1 cellular context compared by ENCODE assay signal in genomic region chr19:1221904-1222255, GRCh38.
TF ChIP-seq lines count a peak whose summit lies in the region.

No MANE protein-coding gene starts in this region.

TF ChIP-seq in H1, 55 proteins besides CTCF, POLR2A, EP300 and RAD21:
- TF ChIP-seq ATF2 (IDR thresholded peaks at IDR 0.05; ENCODE audit: low read length) = no peak
- no peak for TF ChIP-seq BACH1 (IDR thresholded peaks at IDR 0.05; ENCODE audit: low read length)
- TF ChIP-seq ATF3 (IDR thresholded peaks at IDR 0.05; ENCODE audit: insufficient read depth, low read depth, low read length) = no peak
- no peak for TF ChIP-seq SIRT6 (IDR thresholded peaks at IDR 0.05; ENCODE audit: low read length)
- TF ChIP-seq ZNF274 (IDR thresholded peaks at IDR 0.05; ENCODE audit: borderline replicate concordance, extremely low read depth, low read length) = no peak
- TF ChIP-seq GTF2F1 (IDR thresholded peaks at IDR 0.05; ENCODE audit: borderline replicate concordance, low read depth, low read length) = no peak
- TF ChIP-seq CHD1 (IDR thresholded peaks at IDR 0.05; ENCODE audit: low read depth, low read length) = no peak
- no peak for TF ChIP-seq FOSL1 (IDR thresholded peaks at IDR 0.05; ENCODE audit: insufficient read depth, low read depth, low read length)
- TF ChIP-seq SRF (IDR thresholded peaks at IDR 0.05; ENCODE audit: low read depth, low read length) = no peak
- no peak for TF ChIP-seq CTBP2 (IDR thresholded peaks at IDR 0.05; ENCODE audit: borderline replicate concordance, insufficient read depth, insufficient read length, low read length)
